8 cellular contexts compared by ENCODE assay signal in the genomic region with DNA sequence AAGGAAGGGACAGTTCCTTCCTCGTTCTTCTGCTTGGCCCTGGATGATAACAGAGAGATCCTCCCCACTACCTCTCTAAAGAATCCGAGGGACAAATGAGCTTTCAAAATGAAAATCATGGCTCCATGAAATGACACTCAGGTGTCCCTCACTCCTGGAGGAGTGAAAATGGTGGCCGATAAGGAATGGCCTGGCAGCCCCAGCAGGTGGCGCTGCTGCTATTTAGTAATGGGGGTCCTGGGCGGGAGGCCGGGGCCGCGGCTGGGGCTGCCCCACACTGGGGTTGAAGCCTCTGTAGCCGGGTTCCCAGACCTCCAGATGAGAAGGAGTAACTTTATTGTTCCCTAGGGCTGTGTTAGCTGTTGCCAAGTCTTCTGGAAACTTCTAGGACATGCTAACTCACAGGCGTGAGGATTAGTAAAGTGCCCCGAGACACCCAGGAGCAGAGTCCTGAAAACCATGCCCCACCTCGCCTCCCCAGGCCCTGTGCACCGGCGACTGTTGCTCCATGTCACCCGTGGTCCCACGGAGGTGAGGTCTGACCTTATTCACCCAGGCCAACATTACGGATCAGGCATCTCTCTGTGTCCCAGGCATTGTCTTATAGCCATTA.
DNase-seq lines count a peak whose midpoint lies in the region; ATAC-seq and TF ChIP-seq lines count a peak whose summit lies in the region.

No MANE protein-coding gene starts in this region.

- H4K20me1 ChIP-seq in OCI-LY3 (ENCODE audit: insufficient read depth, low read length): no peaks in the 10 kb centered on the region

- H3K9me3 ChIP-seq in OCI-LY3 (ENCODE audit: insufficient read depth, low read length) (no peaks in the 10 kb centered on the region), neuronal stem cell (replicated peaks in 1 of 2; ENCODE audit: control insufficient read depth in 2 of 2, insufficient read depth in 1 of 2, low read depth in 1 of 2, low read length in 2 of 2) (no peaks in the 10 kb centered on the region)

- H3K14ac ChIP-seq in neuronal stem cell (ENCODE audit: low read length): no peak overlapping the region

- H4K91ac ChIP-seq in neuronal stem cell (ENCODE audit: low read depth, low read length, poor library complexity): no peak overlapping the region

- no peaks in the 10 kb centered on the region for H3K9me3 Mint-ChIP-seq in activated T-helper 1 cell treated with anti-CD3 and anti-CD28 coated beads, Interleukin-12 subunit alpha, Interleukin-12 subunit beta, Interleukin-2, Interleukin-4 antibody, amounts not matched to agents 30 ng/mL and 10 ng/mL and 1 ng/mL, durations not matched to agents 14 hours and 24 hours and 36 hours

- H3K79me2 ChIP-seq in OCI-LY3 (ENCODE audit: low read length): no peaks in the 10 kb centered on the region

- H2BK15ac ChIP-seq in neuronal stem cell (ENCODE audit: low read length): peak overlapping the region; percentile 20

- H3K4me3 Mint-ChIP-seq in activated T-helper 1 cell treated with anti-CD3 and anti-CD28 coated beads, Interleukin-12 subunit alpha, Interleukin-12 subunit beta, Interleukin-2, Interleukin-4 antibody, amounts not matched to agents 30 ng/mL and 10 ng/mL and 1 ng/mL, durations not matched to agents 14 hours and 24 hours and 36 hours: no peak overlapping the region

- ATAC-seq in HG02938 (IDR thresholded peaks at IDR 0.05; ENCODE audit: unreplicated experiment) (peak; percentile 51), HG03025 (IDR thresholded peaks at IDR 0.05; ENCODE audit: low FRiP score, unreplicated experiment) (no peak)

- H3K4ac ChIP-seq in neuronal stem cell (ENCODE audit: low read length): no peak overlapping the region

- no peaks in the 10 kb centered on the region for H3K27me3 Mint-ChIP-seq in activated T-helper 1 cell treated with anti-CD3 and anti-CD28 coated beads, Interleukin-12 subunit alpha, Interleukin-12 subunit beta, Interleukin-2, Interleukin-4 antibody, amounts not matched to agents 30 ng/mL and 10 ng/mL and 1 ng/mL, durations not matched to agents 14 hours and 24 hours and 36 hours (ENCODE audit: insufficient read depth)

- no peaks in the 10 kb centered on the region for H3K79me1 ChIP-seq in neuronal stem cell (ENCODE audit: low read depth, low read length)

- H3K4me1 Mint-ChIP-seq in activated T-helper 1 cell treated with anti-CD3 and anti-CD28 coated beads, Interleukin-12 subunit alpha, Interleukin-12 subunit beta, Interleukin-2, Interleukin-4 antibody, amounts not matched to agents 30 ng/mL and 10 ng/mL and 1 ng/mL, durations not matched to agents 14 hours and 24 hours and 36 hours (ENCODE audit: low read depth): no peaks in the 10 kb centered on the region

- H2AK5ac ChIP-seq in neuronal stem cell (ENCODE audit: low read depth, low read length): no peak overlapping the region

- H2BK120ac ChIP-seq in neuronal stem cell (ENCODE audit: low read depth, low read length): no peak overlapping the region

- WGBS in neuronal stem cell (ENCODE audit: extremely low coverage in 2 of 2, insufficient read length in 2 of 2, insufficient replicate concordance in 1 of 2), 2 donors: no CpG with 5 or more reads among the region's 17 CpGs

- H3K36me3 ChIP-seq in OCI-LY3 (replicated peaks; ENCODE audit: low read depth, low read length): no peaks in the 10 kb centered on the region
- no peaks in the 10 kb centered on the region for H3K36me3 ChIP-seq in neuronal stem cell (replicated peaks in 1 of 2; ENCODE audit: control insufficient read depth in 2 of 2, insufficient read depth in 2 of 2, low read length in 2 of 2)

- peaks cover 32% of the 10 kb centered on the region for H3K4me1 ChIP-seq in OCI-LY3 (ENCODE audit: low read length)
- H3K4me1 ChIP-seq in neuronal stem cell (ENCODE audit: control insufficient read depth in 2 of 2, insufficient read depth in 1 of 2, low read depth in 1 of 2, low read length in 2 of 2): peaks cover 18 to 20% of the 10 kb centered on the region in 2 donors

- H3K4me3 ChIP-seq in OCI-LY3 (ENCODE audit: low read length): no peak overlapping the region
- no peak overlapping the region for H3K4me3 ChIP-seq in fibroblast of pulmonary artery (replicated peaks; ENCODE audit: low read depth, low read length)
- H3K4me3 ChIP-seq in neuronal stem cell (ENCODE audit: low read length in 2 of 2): no peak overlapping the region

- DNase-seq in ELR (ENCODE audit: low read depth) (peak; percentile 71), fibroblast of pulmonary artery (ENCODE audit: low read depth) (peak; percentile 61), neuronal stem cell (ENCODE audit: low spot score) (peak; percentile 62), superior temporal gyrus (ENCODE audit: extremely low spot score) (peak; percentile 84)
- peak; percentile 42 for DNase-seq in activated T-helper 1 cell treated with anti-CD3 and anti-CD28 coated beads, Interleukin-12 subunit alpha, Interleukin-12 subunit beta, Interleukin-2, Interleukin-4 antibody, amounts not matched to agents 30 ng/mL and 10 ng/mL and 1 ng/mL, durations not matched to agents 14 hours and 24 hours and 36 hours (ENCODE audit: low spot score)

- no peak overlapping the region for H2BK5ac ChIP-seq in neuronal stem cell (ENCODE audit: low read length)

- H2AFZ ChIP-seq in OCI-LY3 (ENCODE audit: low read depth, low read length): no peak overlapping the region
- H2AFZ ChIP-seq in neuronal stem cell (ENCODE audit: low read length): peak overlapping the region; percentile 45

- peak overlapping the region; percentile 31 for H3K18ac ChIP-seq in neuronal stem cell (ENCODE audit: low read length)

- intact Hi-C loops in activated T-helper 1 cell treated with anti-CD3 and anti-CD28 coated beads, Interleukin-12 subunit alpha, Interleukin-12 subunit beta, Interleukin-2, Interleukin-4 antibody, amounts not matched to agents 30 ng/mL and 10 ng/mL and 1 ng/mL, durations not matched to agents 14 hours and 24 hours and 36 hours (cut with micrococcal nuclease): loop anchor here (1.0 to 10.0 kb wide), 9 partner anchors 235 to 1180 kb away; a partner anchor contains a TSS

- TF ChIP-seq CTCF in OCI-LY3 (IDR thresholded peaks at IDR 0.05; ENCODE audit: low read depth, low read length) (peak; percentile 100), fibroblast of pulmonary artery (IDR thresholded peaks at IDR 0.05; ENCODE audit: low read length, missing control alignments) (peak; percentile 73)

- H3K36me3 Mint-ChIP-seq in activated T-helper 1 cell treated with anti-CD3 and anti-CD28 coated beads, Interleukin-12 subunit alpha, Interleukin-12 subunit beta, Interleukin-2, Interleukin-4 antibody, amounts not matched to agents 30 ng/mL and 10 ng/mL and 1 ng/mL, durations not matched to agents 14 hours and 24 hours and 36 hours (ENCODE audit: low read depth): no peaks in the 10 kb centered on the region

- no peak overlapping the region for H3K23ac ChIP-seq in neuronal stem cell (ENCODE audit: low read depth, low read length, poor library complexity)

- H2BK12ac ChIP-seq in neuronal stem cell (ENCODE audit: low read length): no peak overlapping the region

- peak overlapping the region; percentile 35 for H3K4me2 ChIP-seq in OCI-LY3 (ENCODE audit: low read length)
- H3K4me2 ChIP-seq in neuronal stem cell (ENCODE audit: insufficient read depth, low read length, poor library complexity, severe bottlenecking): no peak overlapping the region

- H3K27ac Mint-ChIP-seq in activated T-helper 1 cell treated with anti-CD3 and anti-CD28 coated beads, Interleukin-12 subunit alpha, Interleukin-12 subunit beta, Interleukin-2, Interleukin-4 antibody, amounts not matched to agents 30 ng/mL and 10 ng/mL and 1 ng/mL, durations not matched to agents 14 hours and 24 hours and 36 hours: no peak overlapping the region

- H3K27me3 ChIP-seq in OCI-LY3 (ENCODE audit: low read depth, low read length) (no peaks in the 10 kb centered on the region), neuronal stem cell (ENCODE audit: control insufficient read depth in 3 of 3, insufficient read depth in 3 of 3, low read depth in 1 of 3, low read length in 3 of 3) (no peaks in the 10 kb centered on the region)

- H3K27ac ChIP-seq in OCI-LY3 (ENCODE audit: low read length) (no peak overlapping the region), neuronal stem cell (replicated peaks; ENCODE audit: low read length) (no peak overlapping the region)

- H3K9ac ChIP-seq in OCI-LY3 (ENCODE audit: low read length) (no peak overlapping the region), neuronal stem cell (ENCODE audit: low read depth, low read length, poor library complexity) (no peak overlapping the region)

- no peak overlapping the region for H4K8ac ChIP-seq in neuronal stem cell (ENCODE audit: low read depth, low read length)
